ENCODE assay signal across 1 cellular context in the genomic region with DNA sequence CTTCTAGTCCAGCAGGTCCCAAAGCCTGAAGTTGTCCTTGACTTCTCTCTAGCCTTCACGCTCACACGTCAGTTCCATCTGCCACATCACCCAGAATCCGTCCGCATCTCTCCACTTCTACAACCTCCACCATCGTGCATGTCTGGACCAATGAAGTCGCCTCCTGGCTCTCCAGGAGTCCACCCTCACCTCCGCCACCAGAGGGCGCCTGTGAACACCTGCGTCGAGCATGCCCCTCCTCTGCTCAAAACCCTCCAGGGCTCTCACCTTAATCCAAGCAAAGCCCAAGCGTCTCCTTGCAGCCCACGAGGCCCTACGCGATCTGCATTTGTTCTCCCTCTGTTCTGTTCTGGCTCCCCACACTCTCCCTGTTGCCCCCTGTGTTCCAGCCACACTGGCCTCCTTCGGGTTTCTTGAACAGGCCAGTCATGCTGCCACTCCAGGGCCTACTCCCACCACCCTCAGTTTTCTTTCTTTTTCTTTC.
TF ChIP-seq lines count a peak whose summit lies in the region.

No MANE protein-coding gene starts in this region.

TF ChIP-seq in K562, 482 proteins besides CTCF, POLR2A, EP300 and RAD21 (continues in another document):
- TF ChIP-seq BHLHE40 (IDR thresholded peaks at IDR 0.05; ENCODE audit: low read length) = peak; percentile 48; the same call in 1 of the 2 replicates
- peak; percentile 73 for TF ChIP-seq BRD9 (IDR thresholded peaks at IDR 0.05; ENCODE audit: low read depth, partially characterized antibody)
- no peak for TF ChIP-seq E2F3 (CRISPR knock-in tag; IDR thresholded peaks at IDR 0.05)
- TF ChIP-seq, protein P1, sequence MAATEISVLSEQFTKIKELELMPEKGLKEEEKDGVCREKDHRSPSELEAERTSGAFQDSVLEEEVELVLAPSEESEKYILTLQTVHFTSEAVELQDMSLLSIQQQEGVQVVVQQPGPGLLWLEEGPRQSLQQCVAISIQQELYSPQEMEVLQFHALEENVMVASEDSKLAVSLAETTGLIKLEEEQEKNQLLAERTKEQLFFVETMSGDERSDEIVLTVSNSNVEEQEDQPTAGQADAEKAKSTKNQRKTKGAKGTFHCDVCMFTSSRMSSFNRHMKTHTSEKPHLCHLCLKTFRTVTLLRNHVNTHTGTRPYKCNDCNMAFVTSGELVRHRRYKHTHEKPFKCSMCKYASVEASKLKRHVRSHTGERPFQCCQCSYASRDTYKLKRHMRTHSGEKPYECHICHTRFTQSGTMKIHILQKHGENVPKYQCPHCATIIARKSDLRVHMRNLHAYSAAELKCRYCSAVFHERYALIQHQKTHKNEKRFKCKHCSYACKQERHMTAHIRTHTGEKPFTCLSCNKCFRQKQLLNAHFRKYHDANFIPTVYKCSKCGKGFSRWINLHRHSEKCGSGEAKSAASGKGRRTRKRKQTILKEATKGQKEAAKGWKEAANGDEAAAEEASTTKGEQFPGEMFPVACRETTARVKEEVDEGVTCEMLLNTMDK (IDR thresholded peaks at IDR 0.05; ENCODE audit: borderline replicate concordance, insufficient read depth, low read depth, low read length, poor library complexity, severe bottlenecking) = peak; percentile 59
- no peak for TF ChIP-seq ZNF274 (IDR thresholded peaks at IDR 0.05; ENCODE audit: borderline replicate concordance, low read depth, low read length)
- TF ChIP-seq, protein P2, sequence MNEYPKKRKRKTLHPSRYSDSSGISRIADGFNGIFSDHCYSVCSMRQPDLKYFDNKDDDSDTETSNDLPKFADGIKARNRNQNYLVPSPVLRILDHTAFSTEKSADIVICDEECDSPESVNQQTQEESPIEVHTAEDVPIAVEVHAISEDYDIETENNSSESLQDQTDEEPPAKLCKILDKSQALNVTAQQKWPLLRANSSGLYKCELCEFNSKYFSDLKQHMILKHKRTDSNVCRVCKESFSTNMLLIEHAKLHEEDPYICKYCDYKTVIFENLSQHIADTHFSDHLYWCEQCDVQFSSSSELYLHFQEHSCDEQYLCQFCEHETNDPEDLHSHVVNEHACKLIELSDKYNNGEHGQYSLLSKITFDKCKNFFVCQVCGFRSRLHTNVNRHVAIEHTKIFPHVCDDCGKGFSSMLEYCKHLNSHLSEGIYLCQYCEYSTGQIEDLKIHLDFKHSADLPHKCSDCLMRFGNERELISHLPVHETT (CRISPR knock-in tag; conservative IDR thresholded peaks at IDR 0.05 in 1 of 2, IDR thresholded peaks at IDR 0.05 in 1 of 2) = no peak
- TF ChIP-seq, protein P3, sequence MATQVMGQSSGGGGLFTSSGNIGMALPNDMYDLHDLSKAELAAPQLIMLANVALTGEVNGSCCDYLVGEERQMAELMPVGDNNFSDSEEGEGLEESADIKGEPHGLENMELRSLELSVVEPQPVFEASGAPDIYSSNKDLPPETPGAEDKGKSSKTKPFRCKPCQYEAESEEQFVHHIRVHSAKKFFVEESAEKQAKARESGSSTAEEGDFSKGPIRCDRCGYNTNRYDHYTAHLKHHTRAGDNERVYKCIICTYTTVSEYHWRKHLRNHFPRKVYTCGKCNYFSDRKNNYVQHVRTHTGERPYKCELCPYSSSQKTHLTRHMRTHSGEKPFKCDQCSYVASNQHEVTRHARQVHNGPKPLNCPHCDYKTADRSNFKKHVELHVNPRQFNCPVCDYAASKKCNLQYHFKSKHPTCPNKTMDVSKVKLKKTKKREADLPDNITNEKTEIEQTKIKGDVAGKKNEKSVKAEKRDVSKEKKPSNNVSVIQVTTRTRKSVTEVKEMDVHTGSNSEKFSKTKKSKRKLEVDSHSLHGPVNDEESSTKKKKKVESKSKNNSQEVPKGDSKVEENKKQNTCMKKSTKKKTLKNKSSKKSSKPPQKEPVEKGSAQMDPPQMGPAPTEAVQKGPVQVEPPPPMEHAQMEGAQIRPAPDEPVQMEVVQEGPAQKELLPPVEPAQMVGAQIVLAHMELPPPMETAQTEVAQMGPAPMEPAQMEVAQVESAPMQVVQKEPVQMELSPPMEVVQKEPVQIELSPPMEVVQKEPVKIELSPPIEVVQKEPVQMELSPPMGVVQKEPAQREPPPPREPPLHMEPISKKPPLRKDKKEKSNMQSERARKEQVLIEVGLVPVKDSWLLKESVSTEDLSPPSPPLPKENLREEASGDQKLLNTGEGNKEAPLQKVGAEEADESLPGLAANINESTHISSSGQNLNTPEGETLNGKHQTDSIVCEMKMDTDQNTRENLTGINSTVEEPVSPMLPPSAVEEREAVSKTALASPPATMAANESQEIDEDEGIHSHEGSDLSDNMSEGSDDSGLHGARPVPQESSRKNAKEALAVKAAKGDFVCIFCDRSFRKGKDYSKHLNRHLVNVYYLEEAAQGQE (CRISPR knock-in tag; IDR thresholded peaks at IDR 0.05; ENCODE audit: low read depth) = no peak
- 0 out of 2 replicates have a peak, but pooled peaks have one; percentile 35 for TF ChIP-seq ATF7 (IDR thresholded peaks at IDR 0.05)
- no peak for TF ChIP-seq PPARD (CRISPR knock-in tag; IDR thresholded peaks at IDR 0.05)
- no peak for TF ChIP-seq ZNF133 (CRISPR knock-in tag; IDR thresholded peaks at IDR 0.05)
- TF ChIP-seq, protein P4, sequence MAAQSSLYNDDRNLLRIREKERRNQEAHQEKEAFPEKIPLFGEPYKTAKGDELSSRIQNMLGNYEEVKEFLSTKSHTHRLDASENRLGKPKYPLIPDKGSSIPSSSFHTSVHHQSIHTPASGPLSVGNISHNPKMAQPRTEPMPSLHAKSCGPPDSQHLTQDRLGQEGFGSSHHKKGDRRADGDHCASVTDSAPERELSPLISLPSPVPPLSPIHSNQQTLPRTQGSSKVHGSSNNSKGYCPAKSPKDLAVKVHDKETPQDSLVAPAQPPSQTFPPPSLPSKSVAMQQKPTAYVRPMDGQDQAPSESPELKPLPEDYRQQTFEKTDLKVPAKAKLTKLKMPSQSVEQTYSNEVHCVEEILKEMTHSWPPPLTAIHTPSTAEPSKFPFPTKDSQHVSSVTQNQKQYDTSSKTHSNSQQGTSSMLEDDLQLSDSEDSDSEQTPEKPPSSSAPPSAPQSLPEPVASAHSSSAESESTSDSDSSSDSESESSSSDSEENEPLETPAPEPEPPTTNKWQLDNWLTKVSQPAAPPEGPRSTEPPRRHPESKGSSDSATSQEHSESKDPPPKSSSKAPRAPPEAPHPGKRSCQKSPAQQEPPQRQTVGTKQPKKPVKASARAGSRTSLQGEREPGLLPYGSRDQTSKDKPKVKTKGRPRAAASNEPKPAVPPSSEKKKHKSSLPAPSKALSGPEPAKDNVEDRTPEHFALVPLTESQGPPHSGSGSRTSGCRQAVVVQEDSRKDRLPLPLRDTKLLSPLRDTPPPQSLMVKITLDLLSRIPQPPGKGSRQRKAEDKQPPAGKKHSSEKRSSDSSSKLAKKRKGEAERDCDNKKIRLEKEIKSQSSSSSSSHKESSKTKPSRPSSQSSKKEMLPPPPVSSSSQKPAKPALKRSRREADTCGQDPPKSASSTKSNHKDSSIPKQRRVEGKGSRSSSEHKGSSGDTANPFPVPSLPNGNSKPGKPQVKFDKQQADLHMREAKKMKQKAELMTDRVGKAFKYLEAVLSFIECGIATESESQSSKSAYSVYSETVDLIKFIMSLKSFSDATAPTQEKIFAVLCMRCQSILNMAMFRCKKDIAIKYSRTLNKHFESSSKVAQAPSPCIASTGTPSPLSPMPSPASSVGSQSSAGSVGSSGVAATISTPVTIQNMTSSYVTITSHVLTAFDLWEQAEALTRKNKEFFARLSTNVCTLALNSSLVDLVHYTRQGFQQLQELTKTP (IDR thresholded peaks at IDR 0.05; ENCODE audit: low read depth in 1 of 2, partially characterized antibody in 2 of 2) = peak in 1 of 2 experiments; percentile 63
- TF ChIP-seq ILK (tag; IDR thresholded peaks at IDR 0.05; ENCODE audit: borderline replicate concordance, low read depth) = no peak
- TF ChIP-seq, protein P5, sequence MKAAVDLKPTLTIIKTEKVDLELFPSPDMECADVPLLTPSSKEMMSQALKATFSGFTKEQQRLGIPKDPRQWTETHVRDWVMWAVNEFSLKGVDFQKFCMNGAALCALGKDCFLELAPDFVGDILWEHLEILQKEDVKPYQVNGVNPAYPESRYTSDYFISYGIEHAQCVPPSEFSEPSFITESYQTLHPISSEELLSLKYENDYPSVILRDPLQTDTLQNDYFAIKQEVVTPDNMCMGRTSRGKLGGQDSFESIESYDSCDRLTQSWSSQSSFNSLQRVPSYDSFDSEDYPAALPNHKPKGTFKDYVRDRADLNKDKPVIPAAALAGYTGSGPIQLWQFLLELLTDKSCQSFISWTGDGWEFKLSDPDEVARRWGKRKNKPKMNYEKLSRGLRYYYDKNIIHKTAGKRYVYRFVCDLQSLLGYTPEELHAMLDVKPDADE (conservative IDR thresholded peaks at IDR 0.05; ENCODE audit: control insufficient read depth, low read depth, low read length) = no peak
- TF ChIP-seq GTF2F1 (IDR thresholded peaks at IDR 0.05; ENCODE audit: low read depth, low read length) = peak; percentile 64; the same call in 1 of the 2 replicates
- TF ChIP-seq, protein P6, sequence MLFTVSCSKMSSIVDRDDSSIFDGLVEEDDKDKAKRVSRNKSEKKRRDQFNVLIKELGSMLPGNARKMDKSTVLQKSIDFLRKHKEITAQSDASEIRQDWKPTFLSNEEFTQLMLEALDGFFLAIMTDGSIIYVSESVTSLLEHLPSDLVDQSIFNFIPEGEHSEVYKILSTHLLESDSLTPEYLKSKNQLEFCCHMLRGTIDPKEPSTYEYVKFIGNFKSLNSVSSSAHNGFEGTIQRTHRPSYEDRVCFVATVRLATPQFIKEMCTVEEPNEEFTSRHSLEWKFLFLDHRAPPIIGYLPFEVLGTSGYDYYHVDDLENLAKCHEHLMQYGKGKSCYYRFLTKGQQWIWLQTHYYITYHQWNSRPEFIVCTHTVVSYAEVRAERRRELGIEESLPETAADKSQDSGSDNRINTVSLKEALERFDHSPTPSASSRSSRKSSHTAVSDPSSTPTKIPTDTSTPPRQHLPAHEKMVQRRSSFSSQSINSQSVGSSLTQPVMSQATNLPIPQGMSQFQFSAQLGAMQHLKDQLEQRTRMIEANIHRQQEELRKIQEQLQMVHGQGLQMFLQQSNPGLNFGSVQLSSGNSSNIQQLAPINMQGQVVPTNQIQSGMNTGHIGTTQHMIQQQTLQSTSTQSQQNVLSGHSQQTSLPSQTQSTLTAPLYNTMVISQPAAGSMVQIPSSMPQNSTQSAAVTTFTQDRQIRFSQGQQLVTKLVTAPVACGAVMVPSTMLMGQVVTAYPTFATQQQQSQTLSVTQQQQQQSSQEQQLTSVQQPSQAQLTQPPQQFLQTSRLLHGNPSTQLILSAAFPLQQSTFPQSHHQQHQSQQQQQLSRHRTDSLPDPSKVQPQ (CRISPR knock-in tag; IDR thresholded peaks at IDR 0.05; ENCODE audit: borderline replicate concordance) = no peak
- TF ChIP-seq ZNF431 (CRISPR knock-in tag; IDR thresholded peaks at IDR 0.05) = no peak
- TF ChIP-seq, protein P7, sequence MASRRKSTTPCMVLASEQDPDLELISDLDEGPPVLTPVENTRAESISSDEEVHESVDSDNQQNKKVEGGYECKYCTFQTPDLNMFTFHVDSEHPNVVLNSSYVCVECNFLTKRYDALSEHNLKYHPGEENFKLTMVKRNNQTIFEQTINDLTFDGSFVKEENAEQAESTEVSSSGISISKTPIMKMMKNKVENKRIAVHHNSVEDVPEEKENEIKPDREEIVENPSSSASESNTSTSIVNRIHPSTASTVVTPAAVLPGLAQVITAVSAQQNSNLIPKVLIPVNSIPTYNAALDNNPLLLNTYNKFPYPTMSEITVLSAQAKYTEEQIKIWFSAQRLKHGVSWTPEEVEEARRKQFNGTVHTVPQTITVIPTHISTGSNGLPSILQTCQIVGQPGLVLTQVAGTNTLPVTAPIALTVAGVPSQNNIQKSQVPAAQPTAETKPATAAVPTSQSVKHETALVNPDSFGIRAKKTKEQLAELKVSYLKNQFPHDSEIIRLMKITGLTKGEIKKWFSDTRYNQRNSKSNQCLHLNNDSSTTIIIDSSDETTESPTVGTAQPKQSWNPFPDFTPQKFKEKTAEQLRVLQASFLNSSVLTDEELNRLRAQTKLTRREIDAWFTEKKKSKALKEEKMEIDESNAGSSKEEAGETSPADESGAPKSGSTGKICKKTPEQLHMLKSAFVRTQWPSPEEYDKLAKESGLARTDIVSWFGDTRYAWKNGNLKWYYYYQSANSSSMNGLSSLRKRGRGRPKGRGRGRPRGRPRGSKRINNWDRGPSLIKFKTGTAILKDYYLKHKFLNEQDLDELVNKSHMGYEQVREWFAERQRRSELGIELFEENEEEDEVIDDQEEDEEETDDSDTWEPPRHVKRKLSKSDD (conservative IDR thresholded peaks at IDR 0.05; ENCODE audit: low read length) = no peak
- TF ChIP-seq ZNF589 (CRISPR knock-in tag; IDR thresholded peaks at IDR 0.05; ENCODE audit: low read depth) = no peak
- TF ChIP-seq FOS (IDR thresholded peaks at IDR 0.05; ENCODE audit: extremely low read depth, insufficient read length) = no peak
- TF ChIP-seq GABPB2 (CRISPR knock-in tag; conservative IDR thresholded peaks at IDR 0.05) = no peak
- no peak for TF ChIP-seq SMARCB1 (IDR thresholded peaks at IDR 0.05; ENCODE audit: insufficient read length, low read depth)
- no peak for TF ChIP-seq TSC22D4 (tag; IDR thresholded peaks at IDR 0.05)
- no peak for TF ChIP-seq HNRNPUL1 (IDR thresholded peaks at IDR 0.05; ENCODE audit: low read length)
- TF ChIP-seq, protein P8, sequence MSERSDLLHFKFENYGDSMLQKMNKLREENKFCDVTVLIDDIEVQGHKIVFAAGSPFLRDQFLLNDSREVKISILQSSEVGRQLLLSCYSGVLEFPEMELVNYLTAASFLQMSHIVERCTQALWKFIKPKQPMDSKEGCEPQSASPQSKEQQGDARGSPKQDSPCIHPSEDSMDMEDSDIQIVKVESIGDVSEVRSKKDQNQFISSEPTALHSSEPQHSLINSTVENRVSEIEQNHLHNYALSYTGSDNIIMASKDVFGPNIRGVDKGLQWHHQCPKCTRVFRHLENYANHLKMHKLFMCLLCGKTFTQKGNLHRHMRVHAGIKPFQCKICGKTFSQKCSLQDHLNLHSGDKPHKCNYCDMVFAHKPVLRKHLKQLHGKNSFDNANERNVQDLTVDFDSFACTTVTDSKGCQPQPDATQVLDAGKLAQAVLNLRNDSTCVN (CRISPR knock-in tag; IDR thresholded peaks at IDR 0.05) = peak; percentile 66; the same call in 1 of the 2 replicates
- TF ChIP-seq YY1 (IDR thresholded peaks at IDR 0.05; ENCODE audit: borderline replicate concordance in 1 of 3, control insufficient read depth in 1 of 3, extremely low read depth in 1 of 3, insufficient read depth in 3 of 3, insufficient read length in 1 of 3, insufficient replicate concordance in 2 of 3, low read depth in 1 of 3, low read length in 2 of 3) = peak in 1 of 3 experiments; percentile 57
- TF ChIP-seq, protein P9, sequence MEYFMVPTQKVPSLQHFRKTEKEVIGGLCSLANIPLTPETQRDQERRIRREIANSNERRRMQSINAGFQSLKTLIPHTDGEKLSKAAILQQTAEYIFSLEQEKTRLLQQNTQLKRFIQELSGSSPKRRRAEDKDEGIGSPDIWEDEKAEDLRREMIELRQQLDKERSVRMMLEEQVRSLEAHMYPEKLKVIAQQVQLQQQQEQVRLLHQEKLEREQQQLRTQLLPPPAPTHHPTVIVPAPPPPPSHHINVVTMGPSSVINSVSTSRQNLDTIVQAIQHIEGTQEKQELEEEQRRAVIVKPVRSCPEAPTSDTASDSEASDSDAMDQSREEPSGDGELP (CRISPR knock-in tag; IDR thresholded peaks at IDR 0.05; ENCODE audit: borderline replicate concordance) = peak; percentile 84; the same call in 1 of the 2 replicates
- TF ChIP-seq RUNX1 (IDR thresholded peaks at IDR 0.05; ENCODE audit: low read depth) = 0 out of 2 replicates have a peak, but pooled peaks have one; percentile 18
